29 cellular contexts compared by ENCODE assay signal in the genomic region with DNA sequence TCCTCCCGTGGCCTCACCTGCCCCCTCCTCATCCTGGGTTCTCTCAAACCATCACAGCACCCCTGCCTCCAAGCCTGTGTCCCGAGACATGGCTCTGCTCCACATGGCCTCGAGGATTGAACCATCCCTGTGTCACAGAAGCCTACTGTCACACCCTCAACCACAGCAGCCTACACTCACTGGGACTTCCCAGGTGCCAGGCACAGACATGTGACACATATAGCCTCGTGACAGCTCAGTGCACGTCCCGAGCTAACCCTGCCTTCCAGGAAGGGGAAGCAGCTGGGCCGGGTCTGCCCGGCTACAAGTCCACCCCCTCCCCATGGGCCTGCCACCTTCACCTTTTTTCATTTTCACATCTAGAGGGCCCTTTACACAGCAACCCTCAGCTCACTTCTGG.
DNase-seq lines count a peak whose midpoint lies in the region; ATAC-seq and TF ChIP-seq lines count a peak whose summit lies in the region.
"Had no signal": no experiment of that assay in that cellular context is flagged by ENCODE, and none has a peak within 500 bp of the region (broad histone marks: within the 10 kb centered on the region; RNA-seq: fewer than 3 reads in every experiment).

No MANE protein-coding gene starts in this region.

- peak overlapping the region; percentile 31 for H3K27ac Mint-ChIP-seq in activated CD8-positive, alpha-beta T cell treated with anti-CD3 and anti-CD28 coated beads for 36 hours
- no peak overlapping the region for H3K27ac Mint-ChIP-seq in activated CD8-positive, alpha-beta T cell treated with anti-CD3 and anti-CD28 coated beads, Interleukin-2, amount 10 ng/mL, durations not matched to agents 7 days and 5 days
- H3K27ac Mint-ChIP-seq in activated T-helper 17 cell treated with anti-CD3 and anti-CD28 coated beads, Interleukin-2, amount 50 U/mL, for 72 hours: peak overlapping the region; percentile 89
- H3K27ac Mint-ChIP-seq: activated naive CD8-positive, alpha-beta T cell; mesothelial cell of epicardium; progenitor cell of endocrine pancreas had no signal

- H3K27ac ChIP-seq in BLaER1: no peak overlapping the region; the same call in 1 of the 2 replicates
- peak overlapping the region; percentile 3 for H3K27ac ChIP-seq in neutrophil
- H3K27ac ChIP-seq: gastrocnemius medialis, GM23248, hepatocyte, RWPE1, sigmoid colon, SJSA1, thoracic aorta had no signal

- POLR2A ChIA-PET in activated CD8-positive, alpha-beta T cell treated with anti-CD3 and anti-CD28 coated beads for 36 hours (lab: Charles Lee): no interaction called here
- POLR2A ChIA-PET in activated CD8-positive, alpha-beta T cell treated with anti-CD3 and anti-CD28 coated beads, Interleukin-2, amount 10 ng/mL, durations not matched to agents 7 days and 5 days (lab: Charles Lee): no interaction called here
- POLR2A ChIA-PET in GM10248 (lab: Yijun Ruan, JAX): no interaction called here

- peaks cover 12% of the 10 kb centered on the region for H3K36me3 Mint-ChIP-seq in activated CD8-positive, alpha-beta T cell treated with anti-CD3 and anti-CD28 coated beads for 36 hours (ENCODE audit: low read depth)
- H3K36me3 Mint-ChIP-seq in activated CD8-positive, alpha-beta T cell treated with anti-CD3 and anti-CD28 coated beads, Interleukin-2, amount 10 ng/mL, durations not matched to agents 7 days and 5 days (ENCODE audit: low read depth): peaks cover 3% of the 10 kb centered on the region
- H3K36me3 Mint-ChIP-seq in activated T-helper 17 cell treated with anti-CD3 and anti-CD28 coated beads, Interleukin-2, amount 50 U/mL, for 72 hours (ENCODE audit: low read depth): peaks cover 41% of the 10 kb centered on the region

- peak; percentile 35 for DNase-seq in activated CD8-positive, alpha-beta T cell treated with anti-CD3 and anti-CD28 coated beads for 36 hours
- no peak for DNase-seq in activated CD8-positive, alpha-beta T cell treated with anti-CD3 and anti-CD28 coated beads, Interleukin-2, amount 10 ng/mL, durations not matched to agents 7 days and 5 days
- no peak for DNase-seq in GM10248 (ENCODE audit: extremely low spot score)
- DNase-seq in stimulated activated naive CD4-positive, alpha-beta T cell treated with Interleukin-2 at 50 U/mL for 16 hours (lab: John Stamatoyannopoulos, UW): no peak
- DNase-seq: activated CD4-positive, CD25-positive, alpha-beta regulatory T cell; AML-193; aorta; CD8-positive, alpha-beta memory T cell; gastrocnemius medialis; GM23248; kidney glomerular epithelial cell; NCI-H1048; NCI-H1694; nucleus accumbens; sigmoid colon; stimulated activated CD4-positive, alpha-beta T cell treated with anti-CD3 and anti-CD28 coated beads, Interleukin-12 subunit alpha, Interleukin-12 subunit beta, amount 100 ng/mL, for 4 hours; stimulated activated naive CD4-positive, alpha-beta T cell; T-cell had no signal

- peak overlapping the region; percentile 51 for H3K4me2 ChIP-seq in BLaER1
- H3K4me2 ChIP-seq: hepatocyte had no signal

- peaks cover 18% of the 10 kb centered on the region for H3K4me1 ChIP-seq in BLaER1
- no peaks in the 10 kb centered on the region for H3K4me1 ChIP-seq in neutrophil (ENCODE audit: control insufficient read depth in 1 of 2, insufficient read depth in 1 of 2, low read depth in 1 of 2, low read length in 1 of 2)
- H3K4me1 ChIP-seq: gastrocnemius medialis, sigmoid colon, SJSA1 had no signal

- H3K4me3 Mint-ChIP-seq in activated CD8-positive, alpha-beta T cell treated with anti-CD3 and anti-CD28 coated beads for 36 hours: no peak overlapping the region
- no peak overlapping the region for H3K4me3 Mint-ChIP-seq in activated CD8-positive, alpha-beta T cell treated with anti-CD3 and anti-CD28 coated beads, Interleukin-2, amount 10 ng/mL, durations not matched to agents 7 days and 5 days
- peak overlapping the region; percentile 58 for H3K4me3 Mint-ChIP-seq in activated T-helper 17 cell treated with anti-CD3 and anti-CD28 coated beads, Interleukin-2, amount 50 U/mL, for 72 hours
- H3K4me3 Mint-ChIP-seq: activated naive CD8-positive, alpha-beta T cell; CD8-positive, alpha-beta memory T cell; IgD-negative memory B cell; mesothelial cell of epicardium had no signal

- no peak overlapping the region for H3K9ac ChIP-seq in BLaER1
- H3K9ac ChIP-seq: GM23248 had no signal

- H3K4me3 ChIP-seq in BLaER1 (0 out of 2 replicates have a peak overlapping the region, but pooled peaks have one; percentile 11), neutrophil (ENCODE audit: low read depth in 1 of 2, low read length in 1 of 2) (no peak overlapping the region)
- H3K4me3 ChIP-seq: gastrocnemius medialis, GM23248, hepatocyte, sigmoid colon, SJSA1, thoracic aorta had no signal

- H3K9me3 ChIP-seq in BLaER1 (peaks cover 18% of the 10 kb centered on the region), neutrophil (no peaks in the 10 kb centered on the region)
- H3K9me3 ChIP-seq: gastrocnemius medialis, sigmoid colon, thoracic aorta had no signal

- intact Hi-C loops in activated CD8-positive, alpha-beta T cell treated with anti-CD3 and anti-CD28 coated beads for 36 hours (cut with micrococcal nuclease): no loop called here

- no peaks in the 10 kb centered on the region for H3K27me3 Mint-ChIP-seq in activated CD8-positive, alpha-beta T cell treated with anti-CD3 and anti-CD28 coated beads for 36 hours
- no peaks in the 10 kb centered on the region for H3K27me3 Mint-ChIP-seq in activated CD8-positive, alpha-beta T cell treated with anti-CD3 and anti-CD28 coated beads, Interleukin-2, amount 10 ng/mL, durations not matched to agents 7 days and 5 days (ENCODE audit: low read depth)
- H3K27me3 Mint-ChIP-seq in activated T-helper 17 cell treated with anti-CD3 and anti-CD28 coated beads, Interleukin-2, amount 50 U/mL, for 72 hours: no peaks in the 10 kb centered on the region
- H3K27me3 Mint-ChIP-seq: activated naive CD8-positive, alpha-beta T cell; CD8-positive, alpha-beta memory T cell; IgD-negative memory B cell; progenitor cell of endocrine pancreas; T-cell had no signal

- CTCF ChIA-PET in activated CD8-positive, alpha-beta T cell treated with anti-CD3 and anti-CD28 coated beads for 36 hours (lab: Charles Lee): no interaction called here
- CTCF ChIA-PET in activated CD8-positive, alpha-beta T cell treated with anti-CD3 and anti-CD28 coated beads, Interleukin-2, amount 10 ng/mL, durations not matched to agents 7 days and 5 days (lab: Charles Lee): no interaction called here
- CTCF ChIA-PET in GM10248 (lab: Yijun Ruan, JAX): interaction anchor here (1.4 kb wide), 1 partner anchor 9 kb away, joined by 5 read pairs; no protein-coding TSS in a partner anchor

- no peak for TF ChIP-seq CTCF in activated CD8-positive, alpha-beta T cell treated with anti-CD3 and anti-CD28 coated beads for 36 hours (IDR thresholded peaks at IDR 0.05)
- TF ChIP-seq CTCF in neutrophil (IDR thresholded peaks at IDR 0.05) (no peak), GM10248 (IDR thresholded peaks at IDR 0.05; ENCODE audit: control extremely low read depth, extremely low read depth, low read depth, missing control alignments) (no peak)

- H4K20me1 ChIP-seq in BLaER1: no peaks in the 10 kb centered on the region

- ATAC-seq in activated CD8-positive, alpha-beta T cell treated with anti-CD3 and anti-CD28 coated beads for 36 hours: peak; percentile 62
- no peak for ATAC-seq in activated CD8-positive, alpha-beta T cell treated with anti-CD3 and anti-CD28 coated beads, Interleukin-2, amount 10 ng/mL, durations not matched to agents 7 days and 5 days
- ATAC-seq in activated T-helper 17 cell treated with anti-CD3 and anti-CD28 coated beads, Interleukin-2, amount 50 U/mL, for 72 hours (replicated peaks): peak; percentile 97
- ATAC-seq: gastrocnemius medialis, T-cell had no signal

- H3K4me1 Mint-ChIP-seq in activated CD8-positive, alpha-beta T cell treated with anti-CD3 and anti-CD28 coated beads for 36 hours (ENCODE audit: low read depth): peaks cover 27% of the 10 kb centered on the region
- peaks cover 12% of the 10 kb centered on the region for H3K4me1 Mint-ChIP-seq in activated CD8-positive, alpha-beta T cell treated with anti-CD3 and anti-CD28 coated beads, Interleukin-2, amount 10 ng/mL, durations not matched to agents 7 days and 5 days (ENCODE audit: low read depth)
- H3K4me1 Mint-ChIP-seq in activated T-helper 17 cell treated with anti-CD3 and anti-CD28 coated beads, Interleukin-2, amount 50 U/mL, for 72 hours: peaks cover 23% of the 10 kb centered on the region
- H3K4me1 Mint-ChIP-seq: mesothelial cell of epicardium had no signal

- peaks cover 9% of the 10 kb centered on the region for H3K9me3 Mint-ChIP-seq in activated CD8-positive, alpha-beta T cell treated with anti-CD3 and anti-CD28 coated beads for 36 hours
- H3K9me3 Mint-ChIP-seq in activated CD8-positive, alpha-beta T cell treated with anti-CD3 and anti-CD28 coated beads, Interleukin-2, amount 10 ng/mL, durations not matched to agents 7 days and 5 days (ENCODE audit: insufficient read depth): no peaks in the 10 kb centered on the region
- peaks cover 7% of the 10 kb centered on the region for H3K9me3 Mint-ChIP-seq in activated T-helper 17 cell treated with anti-CD3 and anti-CD28 coated beads, Interleukin-2, amount 50 U/mL, for 72 hours
- H3K9me3 Mint-ChIP-seq: mesothelial cell of epicardium had no signal

- H3K36me3 ChIP-seq in BLaER1 (peaks cover 69% of the 10 kb centered on the region), neutrophil (no peaks in the 10 kb centered on the region)
- H3K36me3 ChIP-seq: sigmoid colon, SJSA1 had no signal

- H3K27me3 ChIP-seq in BLaER1: no peaks in the 10 kb centered on the region
- no peaks in the 10 kb centered on the region for H3K27me3 ChIP-seq in neutrophil
- H3K27me3 ChIP-seq: gastrocnemius medialis, hepatocyte, sigmoid colon, SJSA1 had no signal
